ENCODE assay signal across 10 cellular contexts in the genomic region with DNA sequence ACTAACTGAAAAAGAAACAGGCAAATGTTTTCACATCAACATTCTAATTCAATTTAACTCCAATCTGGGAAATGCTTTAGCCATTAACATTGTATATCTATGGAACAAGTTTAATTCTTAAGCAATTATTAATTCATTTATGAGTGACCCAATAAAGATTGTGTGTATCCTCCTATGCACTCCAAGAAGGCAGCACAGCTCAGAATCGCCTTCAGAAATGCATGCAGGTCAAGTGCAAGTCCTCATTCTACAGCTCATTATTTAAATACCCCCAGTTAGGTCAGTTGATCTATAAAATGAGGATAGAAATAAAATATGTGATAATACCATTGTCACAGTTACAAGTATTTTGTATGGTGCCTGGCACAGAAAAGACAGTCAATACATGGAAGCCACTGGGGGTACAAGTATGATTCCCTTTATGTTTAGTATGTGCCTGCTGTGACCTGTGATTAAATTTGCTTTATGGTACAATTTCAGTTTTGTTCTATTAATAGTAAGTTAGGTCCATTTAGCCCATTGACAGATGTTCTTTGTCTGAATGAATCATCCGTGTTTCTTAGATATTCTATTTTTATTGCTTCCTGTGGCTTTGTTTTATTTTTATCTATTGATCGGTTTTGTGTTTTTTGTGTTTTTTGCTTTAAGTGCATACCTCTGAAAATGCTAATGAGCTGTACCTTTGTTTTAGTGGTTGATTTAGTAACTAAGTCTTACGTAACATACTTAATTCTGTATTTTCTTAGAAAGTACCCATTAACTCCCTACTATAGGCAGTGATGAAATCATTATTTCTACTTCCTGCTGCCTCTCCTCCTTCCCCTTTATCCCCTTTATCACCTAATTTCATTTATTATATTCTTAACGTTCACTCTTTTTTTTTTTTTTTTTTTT. TPM values are rescaled to one million over a fixed set of nuclear protein-coding genes. Genes with fewer than 3 reads are reported as not detected.
DNase-seq lines count a peak whose midpoint lies in the region; ATAC-seq, FAIRE-seq and TF ChIP-seq lines count a peak whose summit lies in the region.
"Had no signal": no experiment of that assay in that cellular context is flagged by ENCODE, and none has a peak within 500 bp of the region (broad histone marks: within the 10 kb centered on the region; RNA-seq: fewer than 3 reads in every experiment).

No MANE protein-coding gene starts in this region.

- TF ChIP-seq POLR2A in GM12878 (IDR thresholded peaks at IDR 0.05; ENCODE audit: low read depth, low read length), result no peak
- TF ChIP-seq POLR2A in H54 (IDR thresholded peaks at IDR 0.05; ENCODE audit: low read depth, low read length), result no peak

- in situ Hi-C loops in GM12878 (cut with MboI), result loop anchor here (10.0 kb wide), 1 partner anchor 376 kb away; no protein-coding TSS in a partner anchor

- POLR2A ChIA-PET in GM12878 (lab: Charles Lee), result interaction anchor here (0.7 to 3.8 kb wide), 5 partner anchors 10 to 704 kb away, joined by 3 to 32 read pairs (median 3); no protein-coding TSS in a partner anchor
- POLR2A ChIA-PET in RWPE1 (lab: Yijun Ruan, JAX; ENCODE audit: low non-redundant PET), result no interaction called here

- CTCF ChIA-PET in GM12878 (lab: Yijun Ruan, JAX) (interaction anchor here (0.6 to 1.5 kb wide), 10 partner anchors 9 to 48 kb away, joined by 3 to 6 read pairs (median 4); no protein-coding TSS in a partner anchor), RWPE1 (lab: Yijun Ruan, JAX) (no interaction called here)

- H3K4me3 ChIP-seq in GM12878, result no peak overlapping the region

- H2AFZ ChIP-seq in GM12878 (ENCODE audit: control insufficient read depth, low read depth, low read length), result no peak overlapping the region

- no TSS peak for BruUV-seq in GM12878 (replicated peaks; lab: Mats Ljungman, UMichigan)

- peaks cover 3% of the 10 kb centered on the region; the same call in 1 of the 2 replicates for H3K4me1 ChIP-seq in GM12878 (ENCODE audit: control insufficient read depth, insufficient read depth, low read length)

- H3K79me2 ChIP-seq in GM12878 (ENCODE audit: control insufficient read depth, insufficient read depth, low read length), result no peaks in the 10 kb centered on the region

- RAD21 ChIA-PET in GM12878 (lab: Charles Lee; ENCODE audit: unreplicated experiment), result interaction anchor here (0.9 to 7.6 kb wide), 4 partner anchors 9 to 450 kb away, joined by 3 to 77 read pairs (median 22); no protein-coding TSS in a partner anchor

- FAIRE-seq in GM12878 (lab: Jason Lieb, UNC), result peak; percentile 69
- no peak for FAIRE-seq in H54 (lab: Jason Lieb, UNC)
- FAIRE-seq: urothelium cell line had no signal

- H3K9ac ChIP-seq in GM12878 (ENCODE audit: control insufficient read depth, insufficient read depth, low read length), result no peak overlapping the region

- SMC1A ChIA-PET in GM12878 (lab: Charles Lee; ENCODE audit: uncharacterized antibody, unreplicated experiment), result interaction anchor here (0.6 to 12.5 kb wide), 10 partner anchors 10 to 447 kb away, joined by 3 to 158 read pairs (median 4); no protein-coding TSS in a partner anchor

- no peaks in the 10 kb centered on the region for H4K20me1 ChIP-seq in GM12878 (ENCODE audit: control insufficient read depth, insufficient read depth)

- ATAC-seq in GM18519 (IDR thresholded peaks at IDR 0.05; ENCODE audit: low FRiP score, unreplicated experiment), result peak; percentile 59
- ATAC-seq in GM21717 (IDR thresholded peaks at IDR 0.05; ENCODE audit: unreplicated experiment), result peak; percentile 70
- peak; percentile 61 for ATAC-seq in HG03457 (IDR thresholded peaks at IDR 0.05; ENCODE audit: unreplicated experiment)
- ATAC-seq in GM12878, result peak; percentile 86

- H3K9me3 ChIP-seq in GM12878 (replicated peaks; ENCODE audit: control insufficient read depth, insufficient read depth, low read length), result peaks cover 2% of the 10 kb centered on the region; the same call in 2 of the 3 replicates

- DNase-seq in GM12878 (ENCODE audit: low read depth, low spot score), result peak; percentile 63
- no peak for DNase-seq in substantia nigra (lab: John Stamatoyannopoulos, UW)
- DNase-seq in head of caudate nucleus, result no peak
- DNase-seq in H54 (ENCODE audit: insufficient read length, low spot score), result no peak
- no peak for DNase-seq in RWPE1 (ENCODE audit: low spot score)

- TF ChIP-seq RAD21 in GM12878 (IDR thresholded peaks at IDR 0.05; ENCODE audit: insufficient read depth, low read depth, low read length), result no peak

- H3K4me2 ChIP-seq in GM12878 (ENCODE audit: control insufficient read depth, insufficient read depth), result peak overlapping the region; percentile 35

- WGBS in GM12878 (ENCODE audit: insufficient coverage, insufficient replicate concordance, low lambda C conversion rate, missing lambda C conversion rate), result 2% methylated on average over 5 of the region's 5 CpGs

- no peak for TF ChIP-seq CTCF in GM12878 (IDR thresholded peaks at IDR 0.05 in 2 of 3, conservative IDR thresholded peaks at IDR 0.05 in 1 of 3; ENCODE audit: control insufficient read depth in 2 of 3, extremely low read depth in 1 of 3, insufficient read depth in 1 of 3, low read depth in 3 of 3, low read length in 3 of 3)
- TF ChIP-seq CTCF in RWPE1 (conservative IDR thresholded peaks at IDR 0.05; ENCODE audit: low read depth), result no peak

- intact Hi-C loops in GM12878 (cut with micrococcal nuclease; ENCODE audit: unreplicated experiment), result no loop called here
- intact Hi-C loops in head of caudate nucleus (cut with DNase I), result no loop called here

- H3K27me3 ChIP-seq in GM12878 (replicated peaks in 1 of 2; ENCODE audit: control insufficient read depth in 2 of 2, insufficient read depth in 2 of 2, low read length in 1 of 2), result no peaks in the 10 kb centered on the region

- H3K27ac ChIP-seq in GM12878 (ENCODE audit: control insufficient read depth, insufficient read depth) (peak overlapping the region; percentile 39; the same call in 1 of the 2 replicates), substantia nigra (ENCODE audit: low read depth, low read length, poor library complexity, severe bottlenecking) (no peak overlapping the region), RWPE1 (no peak overlapping the region)

- peak; percentile 78 to 92 for TF ChIP-seq EP300 in GM12878 (IDR thresholded peaks at IDR 0.05; ENCODE audit: borderline replicate concordance in 1 of 2, control insufficient read depth in 1 of 2, low read depth in 2 of 2, low read length in 2 of 2)

- no peaks in the 10 kb centered on the region for H3K36me3 ChIP-seq in GM12878 (ENCODE audit: control insufficient read depth in 2 of 2, insufficient read depth in 2 of 2, low read length in 1 of 2)

TF ChIP-seq in GM12878, 131 proteins besides CTCF, POLR2A, EP300 and RAD21 (continues in another document):
- TF ChIP-seq NFYA (IDR thresholded peaks at IDR 0.05; ENCODE audit: borderline replicate concordance, low read depth, low read length) (no peak), POU2F2 (IDR thresholded peaks at IDR 0.05; ENCODE audit: borderline replicate concordance, low read depth, low read length) (no peak), ETV6 (conservative IDR thresholded peaks at IDR 0.05 in 1 of 2, IDR thresholded peaks at IDR 0.05 in 1 of 2; ENCODE audit: borderline replicate concordance in 1 of 2, low read depth in 1 of 2) (peak in 1 of 2 experiments; percentile 58; a peak in 1 of 4 replicates), TCF7 (IDR thresholded peaks at IDR 0.05; ENCODE audit: borderline replicate concordance) (peak; percentile 23; the same call in 1 of the 2 replicates), IKZF1 (conservative IDR thresholded peaks at IDR 0.05) (peak; percentile 72), SRF (IDR thresholded peaks at IDR 0.05; ENCODE audit: low read depth in 2 of 2, low read length in 2 of 2) (no peak), MEF2A (IDR thresholded peaks at IDR 0.05; ENCODE audit: insufficient read depth, low read depth, low read length) (peak; percentile 99), CBFB (IDR thresholded peaks at IDR 0.05; ENCODE audit: low read depth) (peak; percentile 71), IKZF2 (IDR thresholded peaks at IDR 0.05) (peak; percentile 76 to 87), HDGF (IDR thresholded peaks at IDR 0.05) (peak; percentile 74; the same call in 1 of the 2 replicates), TBL1XR1 (IDR thresholded peaks at IDR 0.05; ENCODE audit: low read depth, low read length) (peak; percentile 83; the same call in 1 of the 2 replicates), TCF3 (IDR thresholded peaks at IDR 0.05; ENCODE audit: borderline replicate concordance, insufficient read depth, low read depth, low read length) (peak; percentile 35; the same call in 1 of the 2 replicates), NFIC (IDR thresholded peaks at IDR 0.05; ENCODE audit: low read depth, low read length) (peak; percentile 96)
- TF ChIP-seq, protein P1, sequence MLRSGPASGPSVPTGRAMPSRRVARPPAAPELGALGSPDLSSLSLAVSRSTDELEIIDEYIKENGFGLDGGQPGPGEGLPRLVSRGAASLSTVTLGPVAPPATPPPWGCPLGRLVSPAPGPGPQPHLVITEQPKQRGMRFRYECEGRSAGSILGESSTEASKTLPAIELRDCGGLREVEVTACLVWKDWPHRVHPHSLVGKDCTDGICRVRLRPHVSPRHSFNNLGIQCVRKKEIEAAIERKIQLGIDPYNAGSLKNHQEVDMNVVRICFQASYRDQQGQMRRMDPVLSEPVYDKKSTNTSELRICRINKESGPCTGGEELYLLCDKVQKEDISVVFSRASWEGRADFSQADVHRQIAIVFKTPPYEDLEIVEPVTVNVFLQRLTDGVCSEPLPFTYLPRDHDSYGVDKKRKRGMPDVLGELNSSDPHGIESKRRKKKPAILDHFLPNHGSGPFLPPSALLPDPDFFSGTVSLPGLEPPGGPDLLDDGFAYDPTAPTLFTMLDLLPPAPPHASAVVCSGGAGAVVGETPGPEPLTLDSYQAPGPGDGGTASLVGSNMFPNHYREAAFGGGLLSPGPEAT (IDR thresholded peaks at IDR 0.05; ENCODE audit: low read depth), result peak; percentile 96

RNA-seq across cellular contexts. Expression of a gene that starts 42.8 kb away (rescaled TPM):
- 5.2 and 5.9 TPM in 2 replicates for total RNA-seq in GM12878 (2013; cell fraction: nucleolus; rRNA removed)
- total RNA-seq in GM12878 (2014; rRNA removed) (0.60 and 0.79 TPM in 2 replicates), GM12878 (2014; rRNA removed; fragmentation: Illumina TruSeq; extraction: Trizol) (0.49 and 0.51 TPM in 2 replicates), GM12878 (2021) (0.58 and 0.67 TPM in 2 replicates)
- polyA plus RNA-seq in GM12878 (2011; ENCODE audit: low read depth), result 0.17 TPM
- polyA plus RNA-seq in GM12878 (2011; rRNA removed) (1.1 TPM in 2 replicates), GM12878 (2014; fragmentation: Illumina TruSeq; extraction: Trizol) (0.56 and 0.63 TPM in 2 replicates), GM12878 (2014; fragmentation: Nextera tagmentation; extraction: Ambion mirVana) (under 1 TPM; 0.08 to 0.11 TPM), GM12878 (2014; rRNA removed) (0.46 and 0.58 TPM in 2 replicates), GM12878 (2016; fragmentation: Nextera tagmentation; extraction: Ambion mirVana) (under 1 TPM; 0.58 to 0.72 TPM)
- polyA plus RNA-seq in GM12878 (2011; cell fraction: cytosol; rRNA removed), result 1.2 and 1.4 TPM in 2 replicates
- polyA plus RNA-seq in GM12878 (2011; cell fraction: nucleus; rRNA removed), result 2.1 TPM in 2 replicates
- polyA plus RNA-seq in GM12878 (2012), result 0.14 and 0.27 TPM in 2 replicates
- 0.80 and 1.3 TPM in 2 replicates for polyA minus RNA-seq in GM12878 (2011; rRNA and poly(A)+ RNA removed)
- 0.73 and 0.80 TPM in 2 replicates for polyA minus RNA-seq in GM12878 (2011; cell fraction: cytosol; rRNA and poly(A)+ RNA removed)
- polyA minus RNA-seq in GM12878 (2011; cell fraction: nucleus; rRNA and poly(A)+ RNA removed), result 0.60 and 1.4 TPM in 2 replicates
- total RNA-seq: neural crest cell had no signal
